18 cellular contexts compared by ENCODE assay signal in genomic region chr13:110989331-110989730, GRCh38.
"Had no signal": no experiment of that assay in that cellular context is flagged by ENCODE, and none has a peak within 500 bp of the region (broad histone marks: within the 10 kb centered on the region; RNA-seq: fewer than 3 reads in every experiment).

No MANE protein-coding gene starts in this region.

- H3K27ac ChIP-seq: cardiac muscle cell, colonic mucosa, lower lobe of right lung, psoas muscle, right lobe of liver, suprapubic skin had no signal

- H3K9me3 ChIP-seq: colonic mucosa, lower lobe of right lung, psoas muscle, right lobe of liver, suprapubic skin had no signal

- H3K27me3 ChIP-seq: cardiac muscle cell, colonic mucosa, right lobe of liver had no signal

- ATAC-seq: left cardiac atrium; lower lobe of right lung; psoas muscle; right lobe of liver; stimulated activated naive CD8-positive, alpha-beta T cell treated with anti-CD3 and anti-CD28 coated beads, Interleukin-15, Interleukin-2, amounts not matched to agents 100 U/mL and 50 U/mL, for 24 hours had no signal

- DNase-seq: activated CD4-positive, alpha-beta T cell treated with anti-CD3 and anti-CD28 coated beads for 1 hour; activated CD4-positive, alpha-beta T cell treated with anti-CD3 and anti-CD28 coated beads, Interleukin-2, amount 50 U/mL, for 48 hours; activated gamma-delta T cell; activated T-cell treated with anti-CD3 and anti-CD28 coated beads, Interleukin-2, amount 50 U/mL, for 48 hours; aorta; colonic mucosa; effector memory CD4-positive, alpha-beta T cell; glutamatergic neuron; left cardiac atrium; lower lobe of right lung; occipital lobe; psoas muscle; right lobe of liver; stimulated activated CD4-positive, alpha-beta T cell treated with anti-CD3 and anti-CD28 coated beads, Interleukin-4, amount 100 ng/mL, for 1 hour; stimulated activated CD8-positive, alpha-beta memory T cell treated with anti-CD3 and anti-CD28 coated beads, Interleukin-4, amount 100 ng/mL, for 48 hours; stimulated activated naive CD8-positive, alpha-beta T cell treated with anti-CD3 and anti-CD28 coated beads, Interleukin-15, Interleukin-2, amounts not matched to agents 100 U/mL and 50 U/mL, for 24 hours had no signal

- H3K4me1 ChIP-seq: colonic mucosa, lower lobe of right lung, psoas muscle, right lobe of liver, suprapubic skin had no signal

- H3K4me3 ChIP-seq: cardiac muscle cell, colonic mucosa, lower lobe of right lung, psoas muscle, right lobe of liver, suprapubic skin had no signal

- H3K36me3 ChIP-seq: cardiac muscle cell, colonic mucosa, lower lobe of right lung, right lobe of liver, suprapubic skin had no signal
